Comparison of ENCODE assay signal across 25 cellular contexts in genomic region chr5:137336161-137336560, GRCh38.
"Had no signal": no experiment of that assay in that cellular context is flagged by ENCODE, and none has a peak within 500 bp of the region (broad histone marks: within the 10 kb centered on the region; RNA-seq: fewer than 3 reads in every experiment).

No MANE protein-coding gene starts in this region.

- H3K9me3 ChIP-seq: colonic mucosa, gastrocnemius medialis, left lung, lower lobe of right lung, neutrophil, right lobe of liver, tibial artery had no signal

- H3K27me3 ChIP-seq: colonic mucosa, gastrocnemius medialis, neutrophil, right lobe of liver, tibial artery had no signal

- H3K4me3 ChIP-seq: colonic mucosa, gastrocnemius medialis, left lung, lower lobe of right lung, right lobe of liver, tibial artery had no signal

- DNase-seq: activated CD4-positive, alpha-beta memory T cell treated with anti-CD3 and anti-CD28 coated beads for 36 hours; activated CD4-positive, alpha-beta T cell treated with anti-CD3 and anti-CD28 coated beads, Interleukin-2, amount 10 ng/mL, durations not matched to agents 24 days and 14 days; activated CD4-positive, CD25-positive, alpha-beta regulatory T cell treated with anti-CD3 and anti-CD28 coated beads, Interleukin-2, amount 50 U/mL, for 72 hours; activated CD8-positive, alpha-beta memory T cell treated with anti-CD3 and anti-CD28 coated beads, Interleukin-2, amount 50 U/mL, for 4 hours; activated gamma-delta T cell treated with Interleukin-2 at 50 U/mL for 16 hours; activated naive CD8-positive, alpha-beta T cell treated with anti-CD3 and anti-CD28 coated beads, Interleukin-2, amount 50 U/mL, for 24 hours; activated T-cell treated with anti-CD3 and anti-CD28 coated beads, Interleukin-2, amount 50 U/mL, for 1 hour; colonic mucosa; effector memory CD8-positive, alpha-beta T cell; erythroblast; gastrocnemius medialis; immature natural killer cell; left lung; lower lobe of right lung; mesendoderm; right lobe of liver; small intestine; stimulated activated CD4-positive, alpha-beta T cell treated with anti-CD3 and anti-CD28 coated beads, Interleukin-4, amount 100 ng/mL, for 4 hours; stimulated activated CD8-positive, alpha-beta memory T cell treated with anti-CD3 and anti-CD28 coated beads, Interleukin-4, amount 100 ng/mL, for 48 hours; stimulated activated naive CD8-positive, alpha-beta T cell treated with anti-CD3 and anti-CD28 coated beads, Interleukin-15, amount 100 ng/mL, for 72 hours; SW 1271; T1000; tibial artery had no signal

- H3K36me3 ChIP-seq: colonic mucosa, gastrocnemius medialis, left lung, lower lobe of right lung, neutrophil, right lobe of liver, tibial artery had no signal

- ATAC-seq: activated naive CD8-positive, alpha-beta T cell treated with anti-CD3 and anti-CD28 coated beads, Interleukin-2, amount 50 U/mL, for 24 hours; effector memory CD8-positive, alpha-beta T cell; gastrocnemius medialis; left lung; lower lobe of right lung; right lobe of liver; stimulated activated memory B cell treated with anti-CD40 and anti-IgM and Interleukin-4, amounts not matched to agents 10 μg/mL and 1 μg/mL and 100 μg/mL, for 72 hours; stimulated activated naive CD8-positive, alpha-beta T cell treated with anti-CD3 and anti-CD28 coated beads, Interleukin-15, amount 100 ng/mL, for 72 hours had no signal

- H3K27ac ChIP-seq: colonic mucosa, gastrocnemius medialis, left lung, lower lobe of right lung, neutrophil, right lobe of liver, tibial artery had no signal
